In genomic region chr9:5947912-5948311, GRCh38 we compare ENCODE assay signal across 11 cellular contexts. TPM values are rescaled to one million over a fixed set of nuclear protein-coding genes. Genes with fewer than 3 reads are reported as not detected.
DNase-seq lines count a peak whose midpoint lies in the region; ATAC-seq and TF ChIP-seq lines count a peak whose summit lies in the region.
"Had no signal": no experiment of that assay in that cellular context is flagged by ENCODE, and none has a peak within 500 bp of the region (broad histone marks: within the 10 kb centered on the region; RNA-seq: fewer than 3 reads in every experiment).

No MANE protein-coding gene starts in this region.

- ATAC-seq in GM21381 (IDR thresholded peaks at IDR 0.05; ENCODE audit: unreplicated experiment): peak; percentile 67
- ATAC-seq in GM18909 (IDR thresholded peaks at IDR 0.05; ENCODE audit: poor library complexity, unreplicated experiment): no peak
- ATAC-seq: T-cell had no signal

- no peaks in the 10 kb centered on the region for H3K9me3 ChIP-seq in left ventricle myocardium inferior (replicated peaks)
- H3K9me3 ChIP-seq in tibial nerve: no peaks in the 10 kb centered on the region

- H3K36me3 ChIP-seq in left ventricle myocardium inferior: no peaks in the 10 kb centered on the region
- no peaks in the 10 kb centered on the region for H3K36me3 ChIP-seq in tibial nerve

- no peak for TF ChIP-seq EP300 in tibial nerve (IDR thresholded peaks at IDR 0.05)

- H3K4me3 ChIP-seq in left ventricle myocardium inferior: no peak overlapping the region
- H3K4me3 ChIP-seq in tibial nerve: no peak overlapping the region

- DNase-seq in DMS153 (lab: John Stamatoyannopoulos, UW): peak; percentile 24
- peak; percentile 25 for DNase-seq in NCI-H774 (lab: John Stamatoyannopoulos, UW)
- DNase-seq in left ventricle myocardium inferior: no peak
- no peak for DNase-seq in GF-D8 (lab: John Stamatoyannopoulos, UW)
- DNase-seq in substantia nigra (lab: John Stamatoyannopoulos, UW): no peak
- DNase-seq in tibial nerve (ENCODE audit: low spot score in 2 of 2): no peak
- DNase-seq: activated effector memory CD4-positive, alpha-beta T cell treated with Interleukin-2 at 50 U/mL for 16 hours had no signal

- intact Hi-C loops in left ventricle myocardium inferior (cut with micrococcal nuclease): no loop called here

- peak overlapping the region; percentile 43 for H3K27ac ChIP-seq in left ventricle myocardium inferior (replicated peaks)
- H3K27ac ChIP-seq in substantia nigra (ENCODE audit: low read depth, low read length, poor library complexity, severe bottlenecking): no peak overlapping the region
- no peak overlapping the region for H3K27ac ChIP-seq in tibial nerve

- WGBS in tibial nerve, 2 donors: 67 to 84% methylated on average over 2 of the region's 2 CpGs

- H3K4me1 ChIP-seq in left ventricle myocardium inferior (peaks cover 33% of the 10 kb centered on the region), tibial nerve (peaks cover 0 to 8% (median 4%) of the 10 kb centered on the region in 4 donors)

- no peak for TF ChIP-seq POLR2A in tibial nerve (IDR thresholded peaks at IDR 0.05)

- TF ChIP-seq CTCF in left ventricle myocardium inferior (IDR thresholded peaks at IDR 0.05; ENCODE audit: borderline replicate concordance) (no peak), tibial nerve (IDR thresholded peaks at IDR 0.05) (no peak)

- H3K27me3 ChIP-seq in left ventricle myocardium inferior (ENCODE audit: low read depth) (no peaks in the 10 kb centered on the region), tibial nerve (no peaks in the 10 kb centered on the region)

RNA-seq across cellular contexts. Expression of gene MLANA, which starts 57.2 kb away (rescaled TPM):
- total RNA-seq in left ventricle myocardium inferior (not detected), tibial nerve (not detected)
- total RNA-seq: kidney epithelial cell, T-cell had no signal

Comparison
In these comparisons a context has a peak if more than half of its experiments do, and no peak if none do; other contexts are left out.
1. DNase-seq: peak in DMS153 (single experiment) and NCI-H774 (single experiment); none in left ventricle myocardium inferior (single experiment), GF-D8 (single experiment), substantia nigra (0 of 49) and tibial nerve (0 of 2).